In the genomic region with DNA sequence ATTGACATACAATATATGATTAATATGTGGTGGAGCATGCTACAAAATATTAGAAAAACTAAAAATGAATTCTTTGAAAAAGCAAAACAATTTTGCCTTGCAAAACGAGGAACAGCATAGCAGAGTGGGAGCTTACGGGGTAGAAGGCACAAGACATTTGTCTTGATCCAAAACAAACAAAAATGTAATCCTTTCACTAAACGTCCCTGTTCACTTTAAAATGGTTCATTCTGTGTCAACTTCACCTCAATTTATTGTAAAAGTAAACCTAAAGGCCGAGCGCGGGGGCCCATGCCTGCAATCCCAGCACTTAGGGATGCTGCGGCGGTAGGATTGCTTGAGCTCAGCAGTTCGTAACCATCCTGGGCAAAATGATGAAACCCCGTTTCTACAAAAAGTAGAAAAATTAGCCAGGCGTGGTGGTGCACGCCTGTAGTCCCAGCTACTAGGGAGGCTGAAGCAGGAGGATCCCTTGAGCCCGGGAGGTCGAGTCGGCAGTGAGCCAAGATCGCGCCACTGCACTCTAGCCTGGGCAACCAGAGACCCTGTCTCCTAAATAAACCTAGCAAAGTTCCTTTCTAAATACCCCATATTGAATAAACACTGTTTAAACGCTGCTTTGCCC, we compare ENCODE assay signal across 1 cellular context.
TF ChIP-seq lines count a peak whose summit lies in the region.

No MANE protein-coding gene starts in this region.

TF ChIP-seq in GM12878, 131 proteins besides CTCF, POLR2A, EP300 and RAD21 (continued from another document):
- TF ChIP-seq, protein P1, sequence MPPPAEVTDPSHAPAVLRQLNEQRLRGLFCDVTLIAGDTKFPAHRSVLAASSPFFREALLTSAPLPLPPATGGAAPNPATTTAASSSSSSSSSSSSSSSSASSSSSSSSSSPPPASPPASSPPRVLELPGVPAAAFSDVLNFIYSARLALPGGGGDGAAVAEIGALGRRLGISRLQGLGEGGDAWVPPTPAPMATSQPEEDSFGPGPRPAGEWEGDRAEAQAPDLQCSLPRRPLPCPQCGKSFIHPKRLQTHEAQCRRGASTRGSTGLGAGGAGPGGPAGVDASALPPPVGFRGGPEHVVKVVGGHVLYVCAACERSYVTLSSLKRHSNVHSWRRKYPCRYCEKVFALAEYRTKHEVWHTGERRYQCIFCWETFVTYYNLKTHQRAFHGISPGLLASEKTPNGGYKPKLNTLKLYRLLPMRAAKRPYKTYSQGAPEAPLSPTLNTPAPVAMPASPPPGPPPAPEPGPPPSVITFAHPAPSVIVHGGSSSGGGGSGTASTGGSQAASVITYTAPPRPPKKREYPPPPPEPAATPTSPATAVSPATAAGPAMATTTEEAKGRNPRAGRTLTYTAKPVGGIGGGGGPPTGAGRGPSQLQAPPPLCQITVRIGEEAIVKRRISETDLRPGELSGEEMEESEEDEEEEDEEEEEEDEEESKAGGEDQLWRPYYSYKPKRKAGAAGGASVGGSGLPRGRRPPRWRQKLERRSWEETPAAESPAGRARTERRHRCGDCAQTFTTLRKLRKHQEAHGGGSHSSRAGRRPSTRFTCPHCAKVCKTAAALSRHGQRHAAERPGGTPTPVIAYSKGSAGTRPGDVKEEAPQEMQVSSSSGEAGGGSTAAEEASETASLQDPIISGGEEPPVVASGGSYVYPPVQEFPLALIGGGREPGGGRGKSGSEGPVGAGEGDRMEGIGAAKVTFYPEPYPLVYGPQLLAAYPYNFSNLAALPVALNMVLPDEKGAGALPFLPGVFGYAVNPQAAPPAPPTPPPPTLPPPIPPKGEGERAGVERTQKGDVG (CRISPR knock-in tag; IDR thresholded peaks at IDR 0.05): no peak
- no peak for TF ChIP-seq SPI1 (IDR thresholded peaks at IDR 0.05; ENCODE audit: borderline replicate concordance, insufficient read depth, low read depth, low read length)
- TF ChIP-seq, protein P2, sequence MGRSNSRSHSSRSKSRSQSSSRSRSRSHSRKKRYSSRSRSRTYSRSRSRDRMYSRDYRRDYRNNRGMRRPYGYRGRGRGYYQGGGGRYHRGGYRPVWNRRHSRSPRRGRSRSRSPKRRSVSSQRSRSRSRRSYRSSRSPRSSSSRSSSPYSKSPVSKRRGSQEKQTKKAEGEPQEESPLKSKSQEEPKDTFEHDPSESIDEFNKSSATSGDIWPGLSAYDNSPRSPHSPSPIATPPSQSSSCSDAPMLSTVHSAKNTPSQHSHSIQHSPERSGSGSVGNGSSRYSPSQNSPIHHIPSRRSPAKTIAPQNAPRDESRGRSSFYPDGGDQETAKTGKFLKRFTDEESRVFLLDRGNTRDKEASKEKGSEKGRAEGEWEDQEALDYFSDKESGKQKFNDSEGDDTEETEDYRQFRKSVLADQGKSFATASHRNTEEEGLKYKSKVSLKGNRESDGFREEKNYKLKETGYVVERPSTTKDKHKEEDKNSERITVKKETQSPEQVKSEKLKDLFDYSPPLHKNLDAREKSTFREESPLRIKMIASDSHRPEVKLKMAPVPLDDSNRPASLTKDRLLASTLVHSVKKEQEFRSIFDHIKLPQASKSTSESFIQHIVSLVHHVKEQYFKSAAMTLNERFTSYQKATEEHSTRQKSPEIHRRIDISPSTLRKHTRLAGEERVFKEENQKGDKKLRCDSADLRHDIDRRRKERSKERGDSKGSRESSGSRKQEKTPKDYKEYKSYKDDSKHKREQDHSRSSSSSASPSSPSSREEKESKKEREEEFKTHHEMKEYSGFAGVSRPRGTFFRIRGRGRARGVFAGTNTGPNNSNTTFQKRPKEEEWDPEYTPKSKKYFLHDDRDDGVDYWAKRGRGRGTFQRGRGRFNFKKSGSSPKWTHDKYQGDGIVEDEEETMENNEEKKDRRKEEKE (IDR thresholded peaks at IDR 0.05): no peak
- TF ChIP-seq, protein P3, sequence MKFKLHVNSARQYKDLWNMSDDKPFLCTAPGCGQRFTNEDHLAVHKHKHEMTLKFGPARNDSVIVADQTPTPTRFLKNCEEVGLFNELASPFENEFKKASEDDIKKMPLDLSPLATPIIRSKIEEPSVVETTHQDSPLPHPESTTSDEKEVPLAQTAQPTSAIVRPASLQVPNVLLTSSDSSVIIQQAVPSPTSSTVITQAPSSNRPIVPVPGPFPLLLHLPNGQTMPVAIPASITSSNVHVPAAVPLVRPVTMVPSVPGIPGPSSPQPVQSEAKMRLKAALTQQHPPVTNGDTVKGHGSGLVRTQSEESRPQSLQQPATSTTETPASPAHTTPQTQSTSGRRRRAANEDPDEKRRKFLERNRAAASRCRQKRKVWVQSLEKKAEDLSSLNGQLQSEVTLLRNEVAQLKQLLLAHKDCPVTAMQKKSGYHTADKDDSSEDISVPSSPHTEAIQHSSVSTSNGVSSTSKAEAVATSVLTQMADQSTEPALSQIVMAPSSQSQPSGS (IDR thresholded peaks at IDR 0.05; ENCODE audit: low read length): no peak
- no peak for TF ChIP-seq CREM (IDR thresholded peaks at IDR 0.05; ENCODE audit: low read depth)
- TF ChIP-seq, protein P4, sequence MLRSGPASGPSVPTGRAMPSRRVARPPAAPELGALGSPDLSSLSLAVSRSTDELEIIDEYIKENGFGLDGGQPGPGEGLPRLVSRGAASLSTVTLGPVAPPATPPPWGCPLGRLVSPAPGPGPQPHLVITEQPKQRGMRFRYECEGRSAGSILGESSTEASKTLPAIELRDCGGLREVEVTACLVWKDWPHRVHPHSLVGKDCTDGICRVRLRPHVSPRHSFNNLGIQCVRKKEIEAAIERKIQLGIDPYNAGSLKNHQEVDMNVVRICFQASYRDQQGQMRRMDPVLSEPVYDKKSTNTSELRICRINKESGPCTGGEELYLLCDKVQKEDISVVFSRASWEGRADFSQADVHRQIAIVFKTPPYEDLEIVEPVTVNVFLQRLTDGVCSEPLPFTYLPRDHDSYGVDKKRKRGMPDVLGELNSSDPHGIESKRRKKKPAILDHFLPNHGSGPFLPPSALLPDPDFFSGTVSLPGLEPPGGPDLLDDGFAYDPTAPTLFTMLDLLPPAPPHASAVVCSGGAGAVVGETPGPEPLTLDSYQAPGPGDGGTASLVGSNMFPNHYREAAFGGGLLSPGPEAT (IDR thresholded peaks at IDR 0.05; ENCODE audit: low read depth): no peak
- TF ChIP-seq GABPA (IDR thresholded peaks at IDR 0.05; ENCODE audit: low read depth): no peak
- TF ChIP-seq BRCA1 (IDR thresholded peaks at IDR 0.05; ENCODE audit: low read depth, low read length): no peak
- TF ChIP-seq, protein P5, sequence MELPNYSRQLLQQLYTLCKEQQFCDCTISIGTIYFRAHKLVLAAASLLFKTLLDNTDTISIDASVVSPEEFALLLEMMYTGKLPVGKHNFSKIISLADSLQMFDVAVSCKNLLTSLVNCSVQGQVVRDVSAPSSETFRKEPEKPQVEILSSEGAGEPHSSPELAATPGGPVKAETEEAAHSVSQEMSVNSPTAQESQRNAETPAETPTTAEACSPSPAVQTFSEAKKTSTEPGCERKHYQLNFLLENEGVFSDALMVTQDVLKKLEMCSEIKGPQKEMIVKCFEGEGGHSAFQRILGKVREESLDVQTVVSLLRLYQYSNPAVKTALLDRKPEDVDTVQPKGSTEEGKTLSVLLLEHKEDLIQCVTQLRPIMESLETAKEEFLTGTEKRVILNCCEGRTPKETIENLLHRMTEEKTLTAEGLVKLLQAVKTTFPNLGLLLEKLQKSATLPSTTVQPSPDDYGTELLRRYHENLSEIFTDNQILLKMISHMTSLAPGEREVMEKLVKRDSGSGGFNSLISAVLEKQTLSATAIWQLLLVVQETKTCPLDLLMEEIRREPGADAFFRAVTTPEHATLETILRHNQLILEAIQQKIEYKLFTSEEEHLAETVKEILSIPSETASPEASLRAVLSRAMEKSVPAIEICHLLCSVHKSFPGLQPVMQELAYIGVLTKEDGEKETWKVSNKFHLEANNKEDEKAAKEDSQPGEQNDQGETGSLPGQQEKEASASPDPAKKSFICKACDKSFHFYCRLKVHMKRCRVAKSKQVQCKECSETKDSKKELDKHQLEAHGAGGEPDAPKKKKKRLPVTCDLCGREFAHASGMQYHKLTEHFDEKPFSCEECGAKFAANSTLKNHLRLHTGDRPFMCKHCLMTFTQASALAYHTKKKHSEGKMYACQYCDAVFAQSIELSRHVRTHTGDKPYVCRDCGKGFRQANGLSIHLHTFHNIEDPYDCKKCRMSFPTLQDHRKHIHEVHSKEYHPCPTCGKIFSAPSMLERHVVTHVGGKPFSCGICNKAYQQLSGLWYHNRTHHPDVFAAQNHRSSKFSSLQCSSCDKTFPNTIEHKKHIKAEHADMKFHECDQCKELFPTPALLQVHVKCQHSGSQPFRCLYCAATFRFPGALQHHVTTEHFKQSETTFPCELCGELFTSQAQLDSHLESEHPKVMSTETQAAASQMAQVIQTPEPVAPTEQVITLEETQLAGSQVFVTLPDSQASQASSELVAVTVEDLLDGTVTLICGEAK (IDR thresholded peaks at IDR 0.05; ENCODE audit: borderline replicate concordance): no peak
- TF ChIP-seq, protein P6, sequence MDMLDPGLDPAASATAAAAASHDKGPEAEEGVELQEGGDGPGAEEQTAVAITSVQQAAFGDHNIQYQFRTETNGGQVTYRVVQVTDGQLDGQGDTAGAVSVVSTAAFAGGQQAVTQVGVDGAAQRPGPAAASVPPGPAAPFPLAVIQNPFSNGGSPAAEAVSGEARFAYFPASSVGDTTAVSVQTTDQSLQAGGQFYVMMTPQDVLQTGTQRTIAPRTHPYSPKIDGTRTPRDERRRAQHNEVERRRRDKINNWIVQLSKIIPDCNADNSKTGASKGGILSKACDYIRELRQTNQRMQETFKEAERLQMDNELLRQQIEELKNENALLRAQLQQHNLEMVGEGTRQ (IDR thresholded peaks at IDR 0.05; ENCODE audit: borderline replicate concordance, low read depth, low read length): no peak
- TF ChIP-seq E2F8 (IDR thresholded peaks at IDR 0.05; ENCODE audit: low read depth, partially characterized antibody): no peak
- no peak for TF ChIP-seq NRF1 (conservative IDR thresholded peaks at IDR 0.05; ENCODE audit: low read depth, low read length)
- TF ChIP-seq NR2C1 (IDR thresholded peaks at IDR 0.05): no peak
